In genomic region chr17:48505788-48506187, GRCh38 we compare ENCODE assay signal across 8 cellular contexts. TPM values are rescaled to one million over a fixed set of nuclear protein-coding genes. Genes with fewer than 3 reads are reported as not detected.
A peak's percentile ranks its signal among the peaks of the same experiment; 100 is the strongest.
DNase-seq lines count a peak whose midpoint lies in the region; ATAC-seq and TF ChIP-seq lines count a peak whose summit lies in the region.

No MANE protein-coding gene starts in this region.

- ATAC-seq in GM18861 (IDR thresholded peaks at IDR 0.05; ENCODE audit: unreplicated experiment) (peak; percentile 79), HG03066 (IDR thresholded peaks at IDR 0.05; ENCODE audit: low read depth, unreplicated experiment) (peak; percentile 72), left lobe of liver (peak; percentile 27), HG03457 (IDR thresholded peaks at IDR 0.05; ENCODE audit: unreplicated experiment) (no peak)

- peak overlapping the region; percentile 60 for H3K4me3 Mint-ChIP-seq in activated T-helper 1 cell treated with anti-CD3 and anti-CD28 coated beads, Interleukin-12 subunit alpha, Interleukin-12 subunit beta, Interleukin-2, Interleukin-4 antibody, amounts not matched to agents 30 ng/mL and 10 ng/mL and 1 ng/mL, durations not matched to agents 14 hours and 24 hours and 36 hours
- H3K4me3 Mint-ChIP-seq in mesothelial cell of epicardium = no peak overlapping the region

- H3K27ac Mint-ChIP-seq in activated T-helper 1 cell treated with anti-CD3 and anti-CD28 coated beads, Interleukin-12 subunit alpha, Interleukin-12 subunit beta, Interleukin-2, Interleukin-4 antibody, amounts not matched to agents 30 ng/mL and 10 ng/mL and 1 ng/mL, durations not matched to agents 14 hours and 24 hours and 36 hours = peak overlapping the region; percentile 84
- H3K27ac Mint-ChIP-seq in mesothelial cell of epicardium = no peak overlapping the region

- peaks cover 46% of the 10 kb centered on the region for H3K4me1 Mint-ChIP-seq in activated T-helper 1 cell treated with anti-CD3 and anti-CD28 coated beads, Interleukin-12 subunit alpha, Interleukin-12 subunit beta, Interleukin-2, Interleukin-4 antibody, amounts not matched to agents 30 ng/mL and 10 ng/mL and 1 ng/mL, durations not matched to agents 14 hours and 24 hours and 36 hours (ENCODE audit: low read depth)
- H3K4me1 Mint-ChIP-seq in mesothelial cell of epicardium = peaks cover 51% of the 10 kb centered on the region

- H3K27me3 Mint-ChIP-seq in activated T-helper 1 cell treated with anti-CD3 and anti-CD28 coated beads, Interleukin-12 subunit alpha, Interleukin-12 subunit beta, Interleukin-2, Interleukin-4 antibody, amounts not matched to agents 30 ng/mL and 10 ng/mL and 1 ng/mL, durations not matched to agents 14 hours and 24 hours and 36 hours (ENCODE audit: insufficient read depth) = peaks cover 8% of the 10 kb centered on the region
- no peaks in the 10 kb centered on the region for H3K27me3 Mint-ChIP-seq in mesothelial cell of epicardium (ENCODE audit: low read depth)

- intact Hi-C loops in activated T-helper 1 cell treated with anti-CD3 and anti-CD28 coated beads, Interleukin-12 subunit alpha, Interleukin-12 subunit beta, Interleukin-2, Interleukin-4 antibody, amounts not matched to agents 30 ng/mL and 10 ng/mL and 1 ng/mL, durations not matched to agents 14 hours and 24 hours and 36 hours (cut with micrococcal nuclease) = loop anchor here (1.0 to 2.0 kb wide), 3 partner anchors 14 to 47 kb away; no protein-coding TSS in a partner anchor

- H3K36me3 Mint-ChIP-seq in activated T-helper 1 cell treated with anti-CD3 and anti-CD28 coated beads, Interleukin-12 subunit alpha, Interleukin-12 subunit beta, Interleukin-2, Interleukin-4 antibody, amounts not matched to agents 30 ng/mL and 10 ng/mL and 1 ng/mL, durations not matched to agents 14 hours and 24 hours and 36 hours (ENCODE audit: low read depth) = no peaks in the 10 kb centered on the region
- no peaks in the 10 kb centered on the region for H3K36me3 Mint-ChIP-seq in mesothelial cell of epicardium

- no peak for TF ChIP-seq CTCF in mesothelial cell of epicardium (IDR thresholded peaks at IDR 0.05; ENCODE audit: unreplicated experiment)

- no peaks in the 10 kb centered on the region for H3K9me3 Mint-ChIP-seq in activated T-helper 1 cell treated with anti-CD3 and anti-CD28 coated beads, Interleukin-12 subunit alpha, Interleukin-12 subunit beta, Interleukin-2, Interleukin-4 antibody, amounts not matched to agents 30 ng/mL and 10 ng/mL and 1 ng/mL, durations not matched to agents 14 hours and 24 hours and 36 hours
- H3K9me3 Mint-ChIP-seq in mesothelial cell of epicardium = no peaks in the 10 kb centered on the region

- DNase-seq in Ammon's horn (ENCODE audit: low spot score) = peak; percentile 15
- peak; percentile 96 for DNase-seq in NCI-H345 treated with DMSO at 0.1 percent for 48 hours (lab: John Stamatoyannopoulos, UW; ENCODE audit: unreplicated experiment)
- peak; percentile 70 for DNase-seq in activated T-helper 1 cell treated with anti-CD3 and anti-CD28 coated beads, Interleukin-12 subunit alpha, Interleukin-12 subunit beta, Interleukin-2, Interleukin-4 antibody, amounts not matched to agents 30 ng/mL and 10 ng/mL and 1 ng/mL, durations not matched to agents 14 hours and 24 hours and 36 hours (ENCODE audit: low spot score)
- DNase-seq in left lobe of liver (ENCODE audit: low spot score) = no peak
- DNase-seq in mesothelial cell of epicardium (ENCODE audit: low spot score in 2 of 2, unreplicated experiment in 2 of 2) = no peak

RNA-seq across cellular contexts. Expression of gene HOXB1, which starts 25.0 kb away (rescaled TPM):
- total RNA-seq in activated T-helper 1 cell treated with anti-CD3 and anti-CD28 coated beads, Interleukin-12 subunit alpha, Interleukin-12 subunit beta, Interleukin-2, Interleukin-4 antibody, amounts not matched to agents 30 ng/mL and 10 ng/mL and 1 ng/mL, durations not matched to agents 14 hours and 24 hours and 36 hours = not detected in 2 replicates
- not detected for total RNA-seq in left lobe of liver
- 0.24 to 0.43 TPM (median 0.25 TPM) in 3 replicates for total RNA-seq in mesothelial cell of epicardium

RNA-seq across cellular contexts. Expression of gene HOXB2, which starts 39.1 kb away (rescaled TPM):
- total RNA-seq in activated T-helper 1 cell treated with anti-CD3 and anti-CD28 coated beads, Interleukin-12 subunit alpha, Interleukin-12 subunit beta, Interleukin-2, Interleukin-4 antibody, amounts not matched to agents 30 ng/mL and 10 ng/mL and 1 ng/mL, durations not matched to agents 14 hours and 24 hours and 36 hours = 32.5 and 32.8 TPM in 2 replicates
- total RNA-seq in left lobe of liver (2.3 TPM), mesothelial cell of epicardium (46.6 to 47.2 TPM (median 46.7 TPM) in 3 replicates)

Comparison
In these comparisons a context has a peak if more than half of its experiments do, and no peak if none do; other contexts are left out.
1. DNase-seq: peak in Ammon's horn (single experiment), NCI-H345 treated with DMSO at 0.1 percent for 48 hours (single experiment) and activated T-helper 1 cell treated with anti-CD3 and anti-CD28 coated beads, Interleukin-12 subunit alpha, Interleukin-12 subunit beta, Interleukin-2, Interleukin-4 antibody, amounts not matched to agents 30 ng/mL and 10 ng/mL and 1 ng/mL, durations not matched to agents 14 hours and 24 hours and 36 hours (single experiment); none in left lobe of liver (single experiment) and mesothelial cell of epicardium (0 of 2).
2. RNA of gene HOXB2, which starts 39.1 kb away (total RNA-seq): 46.6 to 47.2 TPM in mesothelial cell of epicardium and 32.5 to 32.8 TPM in activated T-helper 1 cell treated with anti-CD3 and anti-CD28 coated beads, Interleukin-12 subunit alpha, Interleukin-12 subunit beta, Interleukin-2, Interleukin-4 antibody, amounts not matched to agents 30 ng/mL and 10 ng/mL and 1 ng/mL, durations not matched to agents 14 hours and 24 hours and 36 hours; 2.3 TPM in left lobe of liver (single experiment); every median in the first group is over 10 times any median in the second.